38 cellular contexts compared by ENCODE assay signal in genomic region chr9:71106992-71107391, GRCh38. TPM values are rescaled to one million over a fixed set of nuclear protein-coding genes. Genes with fewer than 3 reads are reported as not detected.
"Had no signal": no experiment of that assay in that cellular context is flagged by ENCODE, and none has a peak within 500 bp of the region (broad histone marks: within the 10 kb centered on the region; RNA-seq: fewer than 3 reads in every experiment).

No MANE protein-coding gene starts in this region.

- ATAC-seq: activated naive CD4-positive, alpha-beta T cell treated with anti-CD3 and anti-CD28 coated beads, Interleukin-2, amount 50 U/mL, for 72 hours; activated naive CD8-positive, alpha-beta T cell treated with anti-CD3 and anti-CD28 coated beads, Interleukin-2, amount 50 U/mL, for 24 hours; activated T-cell treated with anti-CD3 and anti-CD28 coated beads, Interleukin-2, amount 50 U/mL, for 4 hours; activated T-cell treated with anti-CD3 and anti-CD28 coated beads, Interleukin-2, amount 50 U/mL, for 72 hours; activated T-helper 17 cell treated with anti-CD3 and anti-CD28 coated beads, Interleukin-2, amount 50 U/mL, for 72 hours; body of pancreas had no signal

- H3K9me3 Mint-ChIP-seq: activated naive CD4-positive, alpha-beta T cell treated with anti-CD3 and anti-CD28 coated beads for 36 hours; activated naive CD4-positive, alpha-beta T cell treated with anti-CD3 and anti-CD28 coated beads, Interleukin-2, amount 10 ng/mL, durations not matched to agents 7 days and 5 days; activated naive CD4-positive, alpha-beta T cell treated with anti-CD3 and anti-CD28 coated beads, Interleukin-2, amount 50 U/mL, for 24 hours; activated naive CD8-positive, alpha-beta T cell treated with anti-CD3 and anti-CD28 coated beads for 36 hours; activated naive CD8-positive, alpha-beta T cell treated with anti-CD3 and anti-CD28 coated beads, Interleukin-2, amount 10 ng/mL, durations not matched to agents 7 days and 5 days; activated T-cell treated with anti-CD3 and anti-CD28 coated beads, Interleukin-2, amount 50 U/mL, for 4 hours; activated T-cell treated with anti-CD3 and anti-CD28 coated beads, Interleukin-2, amount 50 U/mL, for 72 hours; activated T-helper 1 cell treated with anti-CD3 and anti-CD28 coated beads, Interleukin-12 subunit alpha, Interleukin-12 subunit beta, Interleukin-2, Interleukin-4 antibody, amounts not matched to agents 30 ng/mL and 10 ng/mL and 1 ng/mL, durations not matched to agents 14 hours and 24 hours and 36 hours; activated T-helper 17 cell treated with anti-CD3 and anti-CD28 coated beads, Interleukin-2, amount 50 U/mL, for 72 hours; activated T-helper 2 cell treated with anti-CD3 and anti-CD28 coated beads, Interferon-gamma antibody, Interleukin-2, Interleukin-4, amounts not matched to agents 10 μg/mL and 5 μg/mL and 100 μg/mL, durations not matched to agents 14 hours and 24 hours and 36 hours; brain had no signal

- H3K4me1 Mint-ChIP-seq: activated naive CD4-positive, alpha-beta T cell treated with anti-CD3 and anti-CD28 coated beads, Interleukin-2, amount 10 ng/mL, durations not matched to agents 7 days and 5 days; activated naive CD4-positive, alpha-beta T cell treated with anti-CD3 and anti-CD28 coated beads, Interleukin-2, amount 50 U/mL, for 24 hours; activated naive CD8-positive, alpha-beta T cell treated with anti-CD3 and anti-CD28 coated beads for 36 hours; activated naive CD8-positive, alpha-beta T cell treated with anti-CD3 and anti-CD28 coated beads, Interleukin-2, amount 10 ng/mL, durations not matched to agents 7 days and 5 days; activated naive CD8-positive, alpha-beta T cell treated with anti-CD3 and anti-CD28 coated beads, Interleukin-2, amount 50 U/mL, for 24 hours; activated T-helper 17 cell treated with anti-CD3 and anti-CD28 coated beads, Interleukin-2, amount 50 U/mL, for 72 hours; brain; central memory CD8-positive, alpha-beta T cell had no signal

- H3K27me3 Mint-ChIP-seq: activated naive CD4-positive, alpha-beta T cell treated with anti-CD3 and anti-CD28 coated beads, Interleukin-2, amount 10 ng/mL, durations not matched to agents 7 days and 5 days; activated naive CD8-positive, alpha-beta T cell treated with anti-CD3 and anti-CD28 coated beads for 36 hours; activated naive CD8-positive, alpha-beta T cell treated with anti-CD3 and anti-CD28 coated beads, Interleukin-2, amount 10 ng/mL, durations not matched to agents 7 days and 5 days; activated naive CD8-positive, alpha-beta T cell treated with anti-CD3 and anti-CD28 coated beads, Interleukin-2, amount 50 U/mL, for 24 hours; activated T-cell treated with anti-CD3 and anti-CD28 coated beads, Interleukin-2, amount 50 U/mL, for 24 hours; activated T-helper 17 cell treated with anti-CD3 and anti-CD28 coated beads, Interleukin-2, amount 50 U/mL, for 72 hours; central memory CD8-positive, alpha-beta T cell had no signal

- H3K36me3 ChIP-seq: adrenal gland, ascending aorta, brain microvascular endothelial cell, breast epithelium, cardiac muscle cell had no signal

- H3K9me3 ChIP-seq: adrenal gland, ascending aorta, body of pancreas, breast epithelium had no signal

- DNase-seq: activated effector memory CD4-positive, alpha-beta T cell treated with anti-CD3 and anti-CD28 coated beads, Interleukin-2, amount 50 U/mL, for 16 hours; activated effector memory CD4-positive, alpha-beta T cell treated with Interleukin-2 at 50 U/mL for 16 hours; activated gamma-delta T cell; activated gamma-delta T cell treated with Interleukin-2 at 50 U/mL for 16 hours; activated naive CD4-positive, alpha-beta T cell; activated naive CD4-positive, alpha-beta T cell treated with anti-CD3 and anti-CD28 coated beads for 36 hours; activated naive CD4-positive, alpha-beta T cell treated with anti-CD3 and anti-CD28 coated beads, Interleukin-2, amount 10 ng/mL, durations not matched to agents 7 days and 5 days; activated naive CD4-positive, alpha-beta T cell treated with anti-CD3 and anti-CD28 coated beads, Interleukin-2, amount 50 U/mL, for 16 hours; activated naive CD4-positive, alpha-beta T cell treated with Interleukin-2 at 50 U/mL for 16 hours; activated naive CD8-positive, alpha-beta T cell treated with anti-CD3 and anti-CD28 coated beads for 36 hours; activated naive CD8-positive, alpha-beta T cell treated with anti-CD3 and anti-CD28 coated beads, Interleukin-2, amount 10 ng/mL, durations not matched to agents 7 days and 5 days; activated naive CD8-positive, alpha-beta T cell treated with anti-CD3 and anti-CD28 coated beads, Interleukin-2, amount 50 U/mL, for 24 hours; activated T-cell treated with anti-CD3 and anti-CD28 coated beads, Interleukin-2, amount 50 U/mL, for 1 hour; activated T-cell treated with anti-CD3 and anti-CD28 coated beads, Interleukin-2, amount 50 U/mL, for 24 hours; activated T-cell treated with anti-CD3 and anti-CD28 coated beads, Interleukin-2, amount 50 U/mL, for 4 hours; activated T-cell treated with anti-CD3 and anti-CD28 coated beads, Interleukin-2, amount 50 U/mL, for 48 hours; activated T-cell treated with anti-CD3 and anti-CD28 coated beads, Interleukin-2, amount 50 U/mL, for 72 hours; adrenal gland; amniotic stem cell; aorta; body of pancreas; brain microvascular endothelial cell; caudate nucleus; central memory CD4-positive, alpha-beta T cell; cerebellar nuclear complex had no signal

- H3K27ac Mint-ChIP-seq: activated naive CD4-positive, alpha-beta T cell treated with anti-CD3 and anti-CD28 coated beads for 36 hours; activated naive CD4-positive, alpha-beta T cell treated with anti-CD3 and anti-CD28 coated beads, Interleukin-2, amount 10 ng/mL, durations not matched to agents 7 days and 5 days; activated naive CD4-positive, alpha-beta T cell treated with anti-CD3 and anti-CD28 coated beads, Interleukin-2, amount 50 U/mL, for 24 hours; activated naive CD4-positive, alpha-beta T cell treated with anti-CD3 and anti-CD28 coated beads, Interleukin-2, amount 50 U/mL, for 72 hours; activated naive CD8-positive, alpha-beta T cell; activated naive CD8-positive, alpha-beta T cell treated with anti-CD3 and anti-CD28 coated beads for 36 hours; activated naive CD8-positive, alpha-beta T cell treated with anti-CD3 and anti-CD28 coated beads, Interleukin-2, amount 10 ng/mL, durations not matched to agents 7 days and 5 days; activated naive CD8-positive, alpha-beta T cell treated with anti-CD3 and anti-CD28 coated beads, Interleukin-2, amount 50 U/mL, for 24 hours; activated T-cell treated with anti-CD3 and anti-CD28 coated beads, Interleukin-2, amount 50 U/mL, for 24 hours; activated T-cell treated with anti-CD3 and anti-CD28 coated beads, Interleukin-2, amount 50 U/mL, for 72 hours; activated T-helper 1 cell treated with anti-CD3 and anti-CD28 coated beads, Interleukin-12 subunit alpha, Interleukin-12 subunit beta, Interleukin-2, Interleukin-4 antibody, amounts not matched to agents 30 ng/mL and 10 ng/mL and 1 ng/mL, durations not matched to agents 14 hours and 24 hours and 36 hours; activated T-helper 17 cell treated with anti-CD3 and anti-CD28 coated beads, Interleukin-2, amount 50 U/mL, for 72 hours; activated T-helper 2 cell treated with anti-CD3 and anti-CD28 coated beads, Interferon-gamma antibody, Interleukin-2, Interleukin-4, amounts not matched to agents 10 μg/mL and 5 μg/mL and 100 μg/mL, durations not matched to agents 14 hours and 24 hours and 36 hours; brain had no signal

- H3K4me3 ChIP-seq: adrenal gland, ascending aorta, body of pancreas, breast epithelium, cardiac muscle cell had no signal

- H3K36me3 Mint-ChIP-seq: activated naive CD4-positive, alpha-beta T cell treated with anti-CD3 and anti-CD28 coated beads, Interleukin-2, amount 10 ng/mL, durations not matched to agents 7 days and 5 days; activated naive CD4-positive, alpha-beta T cell treated with anti-CD3 and anti-CD28 coated beads, Interleukin-2, amount 50 U/mL, for 24 hours; activated naive CD4-positive, alpha-beta T cell treated with anti-CD3 and anti-CD28 coated beads, Interleukin-2, amount 50 U/mL, for 72 hours; activated naive CD8-positive, alpha-beta T cell; activated naive CD8-positive, alpha-beta T cell treated with anti-CD3 and anti-CD28 coated beads for 36 hours; activated naive CD8-positive, alpha-beta T cell treated with anti-CD3 and anti-CD28 coated beads, Interleukin-2, amount 10 ng/mL, durations not matched to agents 7 days and 5 days; brain had no signal

- H3K4me3 Mint-ChIP-seq: activated naive CD4-positive, alpha-beta T cell treated with anti-CD3 and anti-CD28 coated beads for 36 hours; activated naive CD4-positive, alpha-beta T cell treated with anti-CD3 and anti-CD28 coated beads, Interleukin-2, amount 10 ng/mL, durations not matched to agents 7 days and 5 days; activated naive CD4-positive, alpha-beta T cell treated with anti-CD3 and anti-CD28 coated beads, Interleukin-2, amount 50 U/mL, for 24 hours; activated naive CD8-positive, alpha-beta T cell; activated naive CD8-positive, alpha-beta T cell treated with anti-CD3 and anti-CD28 coated beads for 36 hours; activated naive CD8-positive, alpha-beta T cell treated with anti-CD3 and anti-CD28 coated beads, Interleukin-2, amount 10 ng/mL, durations not matched to agents 7 days and 5 days; activated naive CD8-positive, alpha-beta T cell treated with anti-CD3 and anti-CD28 coated beads, Interleukin-2, amount 50 U/mL, for 24 hours; activated T-cell treated with anti-CD3 and anti-CD28 coated beads, Interleukin-2, amount 50 U/mL, for 24 hours; activated T-cell treated with anti-CD3 and anti-CD28 coated beads, Interleukin-2, amount 50 U/mL, for 4 hours; activated T-cell treated with anti-CD3 and anti-CD28 coated beads, Interleukin-2, amount 50 U/mL, for 72 hours; activated T-helper 1 cell treated with anti-CD3 and anti-CD28 coated beads, Interleukin-12 subunit alpha, Interleukin-12 subunit beta, Interleukin-2, Interleukin-4 antibody, amounts not matched to agents 30 ng/mL and 10 ng/mL and 1 ng/mL, durations not matched to agents 14 hours and 24 hours and 36 hours; activated T-helper 17 cell treated with anti-CD3 and anti-CD28 coated beads, Interleukin-2, amount 50 U/mL, for 72 hours; brain; central memory CD8-positive, alpha-beta T cell had no signal

- H3K27ac ChIP-seq: adrenal gland, ascending aorta, body of pancreas, brain microvascular endothelial cell, breast epithelium, cardiac muscle cell had no signal

- H3K27me3 ChIP-seq: adrenal gland, ascending aorta, body of pancreas, brain microvascular endothelial cell, breast epithelium, cardiac muscle cell had no signal

- H3K4me1 ChIP-seq: adrenal gland, ascending aorta, body of pancreas, breast epithelium had no signal

RNA-seq across cellular contexts. Expression of gene TRPM3, which starts 14.4 kb away (rescaled TPM):
- total RNA-seq: activated naive CD8-positive, alpha-beta T cell treated with anti-CD3 and anti-CD28 coated beads for 36 hours; activated naive CD8-positive, alpha-beta T cell treated with anti-CD3 and anti-CD28 coated beads, Interleukin-2, amount 10 ng/mL, durations not matched to agents 7 days and 5 days; activated T-cell treated with anti-CD3 and anti-CD28 coated beads, Interleukin-2, amount 50 U/mL, for 4 hours; activated T-cell treated with anti-CD3 and anti-CD28 coated beads, Interleukin-2, amount 50 U/mL, for 72 hours; activated T-helper 1 cell treated with anti-CD3 and anti-CD28 coated beads, Interleukin-12 subunit alpha, Interleukin-12 subunit beta, Interleukin-2, Interleukin-4 antibody, amounts not matched to agents 30 ng/mL and 10 ng/mL and 1 ng/mL, durations not matched to agents 14 hours and 24 hours and 36 hours; activated T-helper 17 cell treated with anti-CD3 and anti-CD28 coated beads, Interleukin-2, amount 50 U/mL, for 72 hours; activated T-helper 2 cell treated with anti-CD3 and anti-CD28 coated beads, Interferon-gamma antibody, Interleukin-2, Interleukin-4, amounts not matched to agents 10 μg/mL and 5 μg/mL and 100 μg/mL, durations not matched to agents 14 hours and 24 hours and 36 hours; bronchial epithelial cell; chondrocyte had no signal
- polyA plus RNA-seq: cardiac muscle cell had no signal
